9 cellular contexts compared by ENCODE assay signal in the genomic region with DNA sequence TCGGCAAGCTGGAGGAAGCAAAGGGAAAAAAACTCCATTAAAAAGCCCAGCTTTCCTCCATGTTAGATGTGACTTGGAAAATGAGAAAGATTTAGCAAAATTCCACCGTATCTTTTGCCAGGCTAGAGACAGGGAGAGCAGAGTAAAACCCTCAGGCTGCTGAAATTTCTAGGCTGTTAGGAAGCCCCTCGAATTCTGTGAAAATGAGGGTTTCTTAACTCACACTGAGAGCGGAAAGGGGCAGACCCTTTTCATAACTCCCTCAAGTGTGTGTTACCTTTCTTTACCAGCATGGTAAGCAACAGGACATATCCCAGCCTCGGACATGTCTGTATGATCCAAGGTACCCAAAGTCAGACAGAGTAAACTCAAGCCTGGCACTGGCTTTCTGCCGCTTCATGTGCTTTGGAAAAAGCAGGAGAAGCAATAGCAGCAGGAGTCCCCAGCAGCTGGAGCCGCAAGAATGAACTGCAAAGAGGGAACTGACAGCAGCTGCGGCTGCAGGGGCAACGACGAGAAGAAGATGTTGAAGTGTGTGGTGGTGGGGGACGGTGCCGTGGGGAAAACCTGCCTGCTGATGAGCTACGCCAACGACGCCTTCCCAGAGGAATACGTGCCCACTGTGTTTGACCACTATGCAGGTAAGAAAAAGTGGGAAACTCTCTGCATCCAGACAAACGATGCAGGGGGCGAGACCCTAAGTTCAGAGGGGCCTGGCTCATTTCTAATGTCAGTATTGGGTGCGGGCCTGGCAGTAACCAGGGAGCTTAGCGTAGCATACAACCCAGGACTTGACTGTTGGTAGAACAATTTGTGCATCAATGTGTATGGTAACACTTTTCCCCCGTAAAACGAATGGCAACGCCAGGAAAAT. TPM values are rescaled to one million over a fixed set of nuclear protein-coding genes. Genes with fewer than 3 reads are reported as not detected.
DNase-seq lines count a peak whose midpoint lies in the region; ATAC-seq lines count a peak whose summit lies in the region.
"Had no signal": no experiment of that assay in that cellular context is flagged by ENCODE, and none has a peak within 500 bp of the region (broad histone marks: within the 10 kb centered on the region; RNA-seq: fewer than 3 reads in every experiment).

A gene (plus strand): TSS at position 37 of the 874 bp plus-strand sequence. CDS start 427 bp downstream, at position 464.

- no peaks in the 10 kb centered on the region for H3K27me3 ChIP-seq in trophoblast cell (ENCODE audit: insufficient read depth, low read length)

- H2AK5ac ChIP-seq in trophoblast cell (ENCODE audit: low read length), result no peak within 1 kb of the TSS

- WGBS in trophoblast cell (ENCODE audit: extremely low coverage, insufficient coverage, insufficient read length), result no CpG with 5 or more reads among the region's 23 CpGs

- H3K36me3 ChIP-seq in trophoblast cell (ENCODE audit: control insufficient read depth in 1 of 2, insufficient read depth in 2 of 2, low read length in 2 of 2), result no peaks in the 10 kb centered on the region

- peak within 1 kb of the TSS; percentile 51 for H4K8ac ChIP-seq in trophoblast cell (ENCODE audit: low read depth, low read length)

- H2BK5ac ChIP-seq in trophoblast cell (ENCODE audit: low read depth, low read length, poor library complexity), result no peak within 1 kb of the TSS

- in situ Hi-C loops in SK-MEL-5 (cut with HindIII; ENCODE audit: low pct_unique_long_range_greater_than_20kb, low sequenced_read_pairs), result no loop called here

- H3K14ac ChIP-seq in trophoblast cell (ENCODE audit: low read length), result no peak within 1 kb of the TSS

- no peak for ATAC-seq in GM18511 (IDR thresholded peaks at IDR 0.05; ENCODE audit: unreplicated experiment)

- no peaks in the 10 kb centered on the region for H3K79me2 ChIP-seq in trophoblast cell (ENCODE audit: control insufficient read depth, insufficient read depth, low read length, poor library complexity)

- peak; percentile 61 for DNase-seq in Daoy (ENCODE audit: low read depth)
- peak; percentile 26 for DNase-seq in SK-MEL-5 (ENCODE audit: low read depth, low spot score)
- no peak for DNase-seq in glomerular endothelial cell (ENCODE audit: extremely low read depth, low read depth, low spot score)
- no peak for DNase-seq in trophoblast cell
- no peak for DNase-seq in dedifferentiated amniotic fluid mesenchymal stem cell (ENCODE audit: extremely low spot score)
- no peak for DNase-seq in stimulated activated CD4-positive, alpha-beta T cell treated with anti-CD3 and anti-CD28 coated beads, Interleukin-4, amount 100 ng/mL, for 4 hours
- no peak for DNase-seq in DMS53 treated with DMSO at 0.1 percent for 48 hours (lab: John Stamatoyannopoulos, UW; ENCODE audit: unreplicated experiment)
- DNase-seq: naive B cell had no signal

- no peak within 1 kb of the TSS for H2BK12ac ChIP-seq in trophoblast cell (ENCODE audit: low read length)

- H4K12ac ChIP-seq in trophoblast cell (ENCODE audit: low read depth, low read length), result no peak within 1 kb of the TSS

- H3K4me3 ChIP-seq in trophoblast cell (ENCODE audit: low read depth, low read length), result no peak within 1 kb of the TSS

- peak within 1 kb of the TSS; percentile 5 for H4K91ac ChIP-seq in trophoblast cell (ENCODE audit: low read depth, low read length)

- H3K9me3 ChIP-seq in trophoblast cell (ENCODE audit: insufficient read depth, low read depth, low read length), result no peaks in the 10 kb centered on the region

- no peak within 1 kb of the TSS for H3K9ac ChIP-seq in trophoblast cell (ENCODE audit: low read length)

- H3K79me1 ChIP-seq in trophoblast cell (ENCODE audit: low read length), result peaks cover 6% of the 10 kb centered on the region

- peak within 1 kb of the TSS; percentile 8 for H2AFZ ChIP-seq in trophoblast cell (ENCODE audit: insufficient read depth, low read length, poor library complexity)

- H3K18ac ChIP-seq in trophoblast cell (ENCODE audit: low read length), result no peak within 1 kb of the TSS

- no peak within 1 kb of the TSS for H3K23ac ChIP-seq in trophoblast cell (ENCODE audit: low read length)

- peak within 1 kb of the TSS; percentile 49 for H3K27ac ChIP-seq in trophoblast cell (ENCODE audit: low read depth, low read length)

- H2BK120ac ChIP-seq in trophoblast cell (ENCODE audit: insufficient read depth, low read length, poor library complexity), result no peak within 1 kb of the TSS

- H3K4me2 ChIP-seq in trophoblast cell (ENCODE audit: low read length), result peak within 1 kb of the TSS; percentile 57

- peaks cover 2 to 6% of the 10 kb centered on the region in 2 experiments for H3K4me1 ChIP-seq in trophoblast cell (ENCODE audit: control insufficient read depth in 1 of 2, insufficient read depth in 2 of 2, low read length in 2 of 2)

- H3K4ac ChIP-seq in trophoblast cell (ENCODE audit: low read depth, low read length), result no peak within 1 kb of the TSS

RNA-seq across cellular contexts. Expression of the gene that starts here (rescaled TPM):
- 6.0 and 9.5 TPM in 2 replicates for total RNA-seq in Daoy (2014; rRNA removed; shearing (Covaris generic))
- total RNA-seq in SK-MEL-5 (2014; rRNA removed; shearing (Covaris generic)), result 3.0 and 7.3 TPM in 2 replicates
- 19.1 TPM in 2 replicates for polyA plus RNA-seq in SK-MEL-5 (2015; cell fraction: cytosol; rRNA removed)
- 60.1 and 84.7 TPM in 2 replicates for polyA plus RNA-seq in SK-MEL-5 (2015; cell fraction: nucleus; rRNA removed)
- total RNA-seq in glomerular endothelial cell, result 57.3 and 103 TPM in 2 replicates
- 0.21 TPM in 2 replicates for polyA plus RNA-seq in trophoblast cell (2013)

Comparison
In these comparisons a context has a peak if more than half of its experiments do, and no peak if none do; other contexts are left out.
1. DNase-seq: peak in Daoy (single experiment) and SK-MEL-5 (single experiment); none in glomerular endothelial cell (single experiment), trophoblast cell (0 of 2), dedifferentiated amniotic fluid mesenchymal stem cell (single experiment), stimulated activated CD4-positive, alpha-beta T cell treated with anti-CD3 and anti-CD28 coated beads, Interleukin-4, amount 100 ng/mL, for 4 hours (0 of 2) and DMS53 treated with DMSO at 0.1 percent for 48 hours (single experiment).